Comparison of ENCODE assay signal across 8 cellular contexts in genomic region chr16:21599158-21599993, GRCh38. TPM values are rescaled to one million over a fixed set of nuclear protein-coding genes. Genes with fewer than 3 reads are reported as not detected.
DNase-seq lines count a peak whose midpoint lies in the region; ATAC-seq, FAIRE-seq and TF ChIP-seq lines count a peak whose summit lies in the region.

METTL9 (plus strand) TSS chr16:21599577; CDS start chr16:21599734, 157 bp downstream.

- peak within 1 kb of the TSS; percentile 94 for H2AFZ ChIP-seq in Loucy (ENCODE audit: low read length)

- peaks cover 10% of the 10 kb centered on the region for H3K27me3 Mint-ChIP-seq in nephron progenitor cell (ENCODE audit: low read depth, poor library complexity)
- H3K27me3 Mint-ChIP-seq in stimulated activated naive CD8-positive, alpha-beta T cell treated with anti-CD3 and anti-CD28 coated beads, Interleukin-15, amount 100 ng/mL, for 72 hours = no peaks in the 10 kb centered on the region

- DNase-seq in EL (peak; percentile 94), H54 (ENCODE audit: insufficient read length, low spot score) (peak; percentile 87), fibroblast of the aortic adventitia (ENCODE audit: low read depth) (peak; percentile 92), nephron progenitor cell (peak; percentile 94)
- DNase-seq in activated effector memory CD4-positive, alpha-beta T cell treated with anti-CD3 and anti-CD28 coated beads, Interleukin-2, amount 50 U/mL, for 16 hours = peak; percentile 98
- peak; percentile 96 for DNase-seq in stimulated activated naive CD8-positive, alpha-beta T cell treated with anti-CD3 and anti-CD28 coated beads, Interleukin-15, amount 100 ng/mL, for 72 hours

- H3K4me3 Mint-ChIP-seq in nephron progenitor cell = peak within 1 kb of the TSS; percentile 95
- H3K4me3 Mint-ChIP-seq in stimulated activated naive CD8-positive, alpha-beta T cell treated with anti-CD3 and anti-CD28 coated beads, Interleukin-15, amount 100 ng/mL, for 72 hours = peak within 1 kb of the TSS; percentile 87 to 98

- no peaks in the 10 kb centered on the region for H3K36me3 Mint-ChIP-seq in nephron progenitor cell (ENCODE audit: low read depth)

- peaks cover 46% of the 10 kb centered on the region for H3K79me2 ChIP-seq in Loucy (ENCODE audit: insufficient read depth, low read length)

- TF ChIP-seq CTCF in Loucy (conservative IDR thresholded peaks at IDR 0.05; ENCODE audit: low read length) = no peak
- peak; percentile 0 for TF ChIP-seq CTCF in fibroblast of the aortic adventitia (IDR thresholded peaks at IDR 0.05; ENCODE audit: insufficient read depth, low read length)
- TF ChIP-seq CTCF in nephron progenitor cell (IDR thresholded peaks at IDR 0.05) = no peak

- H3K4me3 ChIP-seq in Loucy (ENCODE audit: low read length, poor library complexity, severe bottlenecking) = peak within 1 kb of the TSS; percentile 93
- H3K4me3 ChIP-seq in fibroblast of the aortic adventitia (ENCODE audit: low read depth, low read length) = peak within 1 kb of the TSS; percentile 90

- FAIRE-seq in H54 (lab: Jason Lieb, UNC) = peak; percentile 78

- peaks cover 40% of the 10 kb centered on the region for H4K20me1 ChIP-seq in Loucy (ENCODE audit: insufficient read depth, low read length, poor library complexity, severe bottlenecking)

- H3K4me1 Mint-ChIP-seq in nephron progenitor cell = peaks cover 51% of the 10 kb centered on the region
- H3K4me1 Mint-ChIP-seq in stimulated activated naive CD8-positive, alpha-beta T cell treated with anti-CD3 and anti-CD28 coated beads, Interleukin-15, amount 100 ng/mL, for 72 hours = peaks cover 59% of the 10 kb centered on the region

- H3K4me1 ChIP-seq in Loucy (ENCODE audit: insufficient read depth, low read length, poor library complexity, severe bottlenecking) = peaks cover 47% of the 10 kb centered on the region

- TF ChIP-seq POLR2A in H54 (IDR thresholded peaks at IDR 0.05; ENCODE audit: low read depth, low read length) (peak; percentile 85), Raji (IDR thresholded peaks at IDR 0.05; ENCODE audit: insufficient read depth, low read depth, low read length) (peak; percentile 91)

- no peaks in the 10 kb centered on the region for H3K9me2 ChIP-seq in Loucy (replicated peaks; ENCODE audit: low read depth, low read length)

- no peaks in the 10 kb centered on the region for H3K36me3 ChIP-seq in Loucy (ENCODE audit: insufficient read depth, low read length)

- H3F3A ChIP-seq in Loucy (ENCODE audit: low read depth) = no peaks in the 10 kb centered on the region

- H3K27ac Mint-ChIP-seq in nephron progenitor cell = peak within 1 kb of the TSS; percentile 49
- H3K27ac Mint-ChIP-seq in stimulated activated naive CD8-positive, alpha-beta T cell treated with anti-CD3 and anti-CD28 coated beads, Interleukin-15, amount 100 ng/mL, for 72 hours = peak within 1 kb of the TSS; percentile 93 to 96

- peak within 1 kb of the TSS; percentile 95 for H3K9ac ChIP-seq in Loucy (ENCODE audit: low read depth, low read length, poor library complexity, severe bottlenecking)

- peak within 1 kb of the TSS; percentile 95 for H3K4me2 ChIP-seq in Loucy (ENCODE audit: low read depth, low read length, poor library complexity, severe bottlenecking)

- H3K9me3 ChIP-seq in Loucy (ENCODE audit: insufficient read depth, low read depth, low read length) = no peaks in the 10 kb centered on the region

- no peaks in the 10 kb centered on the region for H3K9me3 Mint-ChIP-seq in nephron progenitor cell
- H3K9me3 Mint-ChIP-seq in stimulated activated naive CD8-positive, alpha-beta T cell treated with anti-CD3 and anti-CD28 coated beads, Interleukin-15, amount 100 ng/mL, for 72 hours = no peaks in the 10 kb centered on the region

- no peaks in the 10 kb centered on the region for H3K27me3 ChIP-seq in Loucy (ENCODE audit: insufficient read depth, low read length, poor library complexity, severe bottlenecking)

- peak; percentile 94 for ATAC-seq in stimulated activated naive CD8-positive, alpha-beta T cell treated with anti-CD3 and anti-CD28 coated beads, Interleukin-15, amount 100 ng/mL, for 72 hours

RNA-seq across cellular contexts. Expression of gene METTL9, which starts in this region (rescaled TPM):
- 221 and 390 TPM in 2 replicates for total RNA-seq in fibroblast of the aortic adventitia (ENCODE audit: low replicate concordance)

Comparison
In these comparisons a context has a peak if more than half of its experiments do, and no peak if none do; other contexts are left out.
1. Peak in every context shown above with its lines: DNase-seq, ATAC-seq and H3K4me3 ChIP-seq.